In the genomic region with DNA sequence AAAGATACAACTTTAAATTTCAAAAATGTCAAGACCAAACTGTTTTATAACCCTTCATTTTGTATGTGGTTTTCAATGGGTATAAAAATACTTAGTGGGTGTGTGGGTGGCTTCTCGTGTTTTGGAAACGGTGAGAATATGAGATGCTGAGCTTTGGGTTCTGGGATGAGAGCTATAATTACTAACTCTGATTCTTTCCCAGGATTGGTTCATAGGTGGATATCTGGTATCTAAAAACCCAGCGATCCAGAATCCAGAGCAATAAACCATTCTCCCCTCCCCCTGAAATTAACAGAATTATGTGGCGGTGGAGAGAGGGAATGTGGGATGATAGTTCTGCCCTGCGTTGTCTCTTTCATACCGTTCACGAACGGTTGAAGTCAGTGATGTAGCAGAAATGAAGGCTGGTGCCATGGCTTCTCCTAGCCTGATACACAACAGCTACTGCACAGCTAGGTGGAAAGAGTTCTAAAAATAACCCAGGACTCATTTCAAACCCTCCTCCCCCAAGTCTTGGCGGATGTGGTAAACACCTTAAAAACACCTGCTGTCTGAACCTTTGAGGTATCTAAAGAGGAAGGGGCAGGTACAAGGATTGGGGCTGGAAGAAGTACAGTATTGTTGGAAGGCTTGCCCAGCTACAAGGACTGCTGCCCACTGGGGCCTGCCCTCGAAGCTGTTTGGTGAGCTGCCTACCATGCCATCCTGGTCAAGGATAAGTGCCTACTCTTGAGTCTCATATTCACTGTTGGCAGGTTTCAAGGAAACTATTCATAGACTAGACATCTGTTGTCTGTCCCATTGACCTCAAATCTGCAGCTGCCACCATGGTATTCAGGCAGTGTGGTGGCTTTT, we compare ENCODE assay signal across 8 cellular contexts. TPM values are rescaled to one million over a fixed set of nuclear protein-coding genes. Genes with fewer than 3 reads are reported as not detected.
A peak's percentile ranks its signal among the peaks of the same experiment; 100 is the strongest.
DNase-seq lines count a peak whose midpoint lies in the region; ATAC-seq lines count a peak whose summit lies in the region.

No MANE protein-coding gene starts in this region.

- no peak overlapping the region for H3K4me3 Mint-ChIP-seq in natural killer cell treated with Interleukin-12 subunit alpha and Interleukin-12 subunit beta and Interleukin-15 and Interleukin-18, amount 100 ng/mL, for 72 hours

- H3K9me3 Mint-ChIP-seq in natural killer cell treated with Interleukin-12 subunit alpha and Interleukin-12 subunit beta and Interleukin-15 and Interleukin-18, amount 100 ng/mL, for 72 hours, result peaks cover 4% of the 10 kb centered on the region

- peaks cover 4% of the 10 kb centered on the region for H3K36me3 Mint-ChIP-seq in natural killer cell treated with Interleukin-12 subunit alpha and Interleukin-12 subunit beta and Interleukin-15 and Interleukin-18, amount 100 ng/mL, for 72 hours

- H3K4me1 Mint-ChIP-seq in natural killer cell treated with Interleukin-12 subunit alpha and Interleukin-12 subunit beta and Interleukin-15 and Interleukin-18, amount 100 ng/mL, for 72 hours (ENCODE audit: low read depth in 2 of 2), result peaks cover 34 to 38% of the 10 kb centered on the region in 2 donors

- peaks cover 0 to 4% of the 10 kb centered on the region in 2 donors for H3K27me3 Mint-ChIP-seq in natural killer cell treated with Interleukin-12 subunit alpha and Interleukin-12 subunit beta and Interleukin-15 and Interleukin-18, amount 100 ng/mL, for 72 hours

- DNase-seq in EH (ENCODE audit: low read depth), result peak; percentile 37
- DNase-seq in NAMALWA (ENCODE audit: low spot score), result peak; percentile 7
- peak; percentile 29 for DNase-seq in activated CD8-positive, alpha-beta memory T cell treated with anti-CD3 and anti-CD28 coated beads, Interleukin-2, amount 50 U/mL, for 1 hour (ENCODE audit: extremely low read depth)
- no peak for DNase-seq in natural killer cell treated with Interleukin-12 subunit alpha and Interleukin-12 subunit beta and Interleukin-15 and Interleukin-18, amount 100 ng/mL, for 72 hours (ENCODE audit: low spot score)
- DNase-seq in hippocampal formation (lab: John Stamatoyannopoulos, UW), result no peak
- DNase-seq in UCSD-AML1 (lab: John Stamatoyannopoulos, UW; ENCODE audit: unreplicated experiment), result no peak
- no peak for DNase-seq in globus pallidus (ENCODE audit: low spot score)

- H3K27ac Mint-ChIP-seq in natural killer cell treated with Interleukin-12 subunit alpha and Interleukin-12 subunit beta and Interleukin-15 and Interleukin-18, amount 100 ng/mL, for 72 hours, result no peak overlapping the region

- peak; percentile 93 for ATAC-seq in GM21576 (IDR thresholded peaks at IDR 0.05; ENCODE audit: unreplicated experiment)
- peak; percentile 20 to 51 for ATAC-seq in natural killer cell treated with Interleukin-12 subunit alpha and Interleukin-12 subunit beta and Interleukin-15 and Interleukin-18, amount 100 ng/mL, for 72 hours

RNA-seq across cellular contexts. Expression of a gene that starts 44.5 kb away (rescaled TPM):
- total RNA-seq in natural killer cell treated with Interleukin-12 subunit alpha and Interleukin-12 subunit beta and Interleukin-15 and Interleukin-18, amount 100 ng/mL, for 72 hours, result 10 to 100 TPM; 60.3 to 88.9 TPM

Comparison
In these comparisons a context has a peak if more than half of its experiments do, and no peak if none do; other contexts are left out.
1. DNase-seq: peak in EH (single experiment), NAMALWA (single experiment) and activated CD8-positive, alpha-beta memory T cell treated with anti-CD3 and anti-CD28 coated beads, Interleukin-2, amount 50 U/mL, for 1 hour (single experiment); none in natural killer cell treated with Interleukin-12 subunit alpha and Interleukin-12 subunit beta and Interleukin-15 and Interleukin-18, amount 100 ng/mL, for 72 hours (single experiment), hippocampal formation (0 of 2), UCSD-AML1 (single experiment) and globus pallidus (single experiment).